ENCODE assay signal across 28 cellular contexts in the genomic region with DNA sequence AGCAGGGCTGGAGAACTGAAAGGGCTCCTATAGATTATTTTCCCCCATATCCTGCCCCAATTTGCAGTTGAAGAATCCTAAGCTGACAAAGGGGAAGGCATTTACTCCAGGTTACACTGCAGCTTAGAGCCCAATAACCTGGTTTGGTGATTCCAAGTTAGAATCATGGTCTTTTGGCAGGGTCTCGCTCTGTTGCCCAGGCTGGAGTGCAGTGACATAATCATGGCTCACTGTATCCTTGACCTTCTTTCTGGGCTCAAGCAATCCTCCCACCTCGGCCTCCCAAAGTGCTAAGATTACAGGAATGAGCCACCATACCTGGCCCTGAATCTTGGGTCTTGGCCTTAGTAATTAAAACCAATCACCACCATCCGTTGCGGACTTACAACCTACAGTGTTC. TPM values are rescaled to one million over a fixed set of nuclear protein-coding genes. Genes with fewer than 3 reads are reported as not detected.
A peak's percentile ranks its signal among the peaks of the same experiment; 100 is the strongest.
DNase-seq lines count a peak whose midpoint lies in the region; ATAC-seq, FAIRE-seq and TF ChIP-seq lines count a peak whose summit lies in the region.
"Had no signal": no experiment of that assay in that cellular context is flagged by ENCODE, and none has a peak within 500 bp of the region (broad histone marks: within the 10 kb centered on the region; RNA-seq: fewer than 3 reads in every experiment).

No MANE protein-coding gene starts in this region.

- no peaks in the 10 kb centered on the region for H4K20me1 ChIP-seq in HepG2 (ENCODE audit: insufficient read depth, low read length)

- peaks cover 38% of the 10 kb centered on the region for H3K27me3 Mint-ChIP-seq in activated CD4-positive, alpha-beta memory T cell treated with anti-CD3 and anti-CD28 coated beads for 36 hours
- H3K27me3 Mint-ChIP-seq in type B pancreatic cell: peaks cover 72% of the 10 kb centered on the region

- H3K4me1 Mint-ChIP-seq in activated CD4-positive, alpha-beta memory T cell treated with anti-CD3 and anti-CD28 coated beads for 36 hours (ENCODE audit: low read depth): peaks cover 72% of the 10 kb centered on the region
- H3K4me1 Mint-ChIP-seq in type B pancreatic cell (ENCODE audit: unreplicated experiment): peaks cover 5% of the 10 kb centered on the region

- TF ChIP-seq CTCF in HepG2 (CRISPR knock-in tag; IDR thresholded peaks at IDR 0.05) (no peak), right lobe of liver (IDR thresholded peaks at IDR 0.05) (no peak), type B pancreatic cell (conservative IDR thresholded peaks at IDR 0.05) (no peak)

- TF ChIP-seq EP300 in HepG2 (IDR thresholded peaks at IDR 0.05; ENCODE audit: low read depth in 2 of 2, low read length in 2 of 2) (no peak), HepG2 (CRISPR knock-in tag; IDR thresholded peaks at IDR 0.05; ENCODE audit: borderline replicate concordance) (no peak)

- TF ChIP-seq POLR2A in HepG2 (IDR thresholded peaks at IDR 0.05; ENCODE audit: insufficient read depth in 1 of 2, low read depth in 2 of 2, low read length in 2 of 2) (no peak), right lobe of liver (IDR thresholded peaks at IDR 0.05) (no peak)

- no peak overlapping the region for H2AFZ ChIP-seq in HepG2 (ENCODE audit: low read length)
- H2AFZ ChIP-seq: hepatocyte had no signal

- no peak overlapping the region for H3K4me3 Mint-ChIP-seq in activated CD4-positive, alpha-beta memory T cell treated with anti-CD3 and anti-CD28 coated beads for 36 hours
- H3K4me3 Mint-ChIP-seq in type B pancreatic cell: no peak overlapping the region

- no peak for ATAC-seq in HepG2
- ATAC-seq in right lobe of liver: no peak
- no peak for ATAC-seq in GM19328 (IDR thresholded peaks at IDR 0.05; ENCODE audit: unreplicated experiment)
- ATAC-seq: body of pancreas, sciatic nerve had no signal

- in situ Hi-C loops in HepG2 (cut with HindIII; ENCODE audit: extremely low pct_ligation_motif_present, low pct_unique_long_range_greater_than_20kb): no loop called here

- CTCF ChIA-PET in HepG2 (lab: Yijun Ruan, JAX; ENCODE audit: low intra/inter-chr PET ratio, low total read pairs): no interaction called here
- CTCF ChIA-PET in activated CD4-positive, alpha-beta memory T cell treated with anti-CD3 and anti-CD28 coated beads for 36 hours (lab: Charles Lee): interaction anchor here (5.6 kb wide), 1 partner anchor 20 kb away, joined by 26 read pairs; no protein-coding TSS in a partner anchor

- POLR2A ChIA-PET in HepG2 (lab: Yijun Ruan, JAX): no interaction called here
- POLR2A ChIA-PET in activated CD4-positive, alpha-beta memory T cell treated with anti-CD3 and anti-CD28 coated beads for 36 hours (lab: Charles Lee): no interaction called here

- BruUV-seq in HepG2 (replicated peaks; lab: Mats Ljungman, UMichigan): no TSS peak

- H3K27ac Mint-ChIP-seq in activated CD4-positive, alpha-beta memory T cell treated with anti-CD3 and anti-CD28 coated beads for 36 hours: peak overlapping the region; percentile 59
- H3K27ac Mint-ChIP-seq in type B pancreatic cell: no peak overlapping the region

- TF ChIP-seq RAD21 in HepG2 (CRISPR knock-in tag; IDR thresholded peaks at IDR 0.05): no peak

- intact Hi-C loops in HepG2 (cut with micrococcal nuclease; ENCODE audit: unreplicated experiment) (no loop called here), right lobe of liver (cut with DNase I) (no loop called here)
- intact Hi-C loops in activated CD4-positive, alpha-beta memory T cell treated with anti-CD3 and anti-CD28 coated beads for 36 hours (cut with micrococcal nuclease): no loop called here

- no peaks in the 10 kb centered on the region for H3K36me3 ChIP-seq in HepG2 (replicated peaks in 1 of 2; ENCODE audit: control insufficient read depth in 1 of 2, insufficient read depth in 2 of 2, low read length in 2 of 2)
- H3K36me3 ChIP-seq in right lobe of liver: no peaks in the 10 kb centered on the region
- H3K36me3 ChIP-seq: BE2C, left ventricle myocardium inferior, SJSA1, upper lobe of left lung had no signal

- peaks cover 6% of the 10 kb centered on the region; the same call in 1 of the 2 replicates for H3K4me1 ChIP-seq in HepG2 (ENCODE audit: insufficient read depth, low read length)
- no peaks in the 10 kb centered on the region for H3K4me1 ChIP-seq in right lobe of liver
- H3K4me1 ChIP-seq: BE2C, SJSA1 had no signal

- no peaks in the 10 kb centered on the region for H3K9me3 ChIP-seq in HepG2 (ENCODE audit: low read length)
- no peaks in the 10 kb centered on the region for H3K9me3 ChIP-seq in right lobe of liver
- H3K9me3 ChIP-seq: BE2C, body of pancreas, left ventricle myocardium inferior, upper lobe of left lung had no signal

- WGBS in HepG2 (ENCODE audit: low lambda C conversion rate): 30% methylated on average over 4 of the region's 4 CpGs
- WGBS in right lobe of liver (ENCODE audit: insufficient coverage, low coverage, low lambda C conversion rate, missing lambda C conversion rate): 69% methylated on average over 3 of the region's 4 CpGs

- H3K27ac ChIP-seq in HepG2 (ENCODE audit: extremely low read length, insufficient read depth, low read length) (no peak overlapping the region), right lobe of liver (no peak overlapping the region)
- H3K27ac ChIP-seq: body of pancreas, epithelial cell of prostate, hepatocyte, left ventricle myocardium inferior, SJSA1 had no signal

- H3K27me3 ChIP-seq in HepG2 (ENCODE audit: control insufficient read depth in 1 of 2, insufficient read depth in 2 of 2, low read length in 2 of 2) (peaks cover 31 to 89% of the 10 kb centered on the region in 2 experiments; a peak in 4 of 5 replicates), right lobe of liver (peaks cover 0 to 5% of the 10 kb centered on the region in 2 donors)

- no peak overlapping the region for H3K9ac ChIP-seq in HepG2 (ENCODE audit: insufficient read depth, low read depth, low read length)

- no peak for FAIRE-seq in HepG2 (lab: Jason Lieb, UNC)

- peaks cover 3% of the 10 kb centered on the region for H3K36me3 Mint-ChIP-seq in activated CD4-positive, alpha-beta memory T cell treated with anti-CD3 and anti-CD28 coated beads for 36 hours
- no peaks in the 10 kb centered on the region for H3K36me3 Mint-ChIP-seq in type B pancreatic cell

- H3K79me2 ChIP-seq in HepG2 (ENCODE audit: insufficient read depth, low read length): no peaks in the 10 kb centered on the region
- H3K79me2 ChIP-seq: hepatocyte had no signal

- no peak overlapping the region for H3K4me2 ChIP-seq in HepG2 (ENCODE audit: low read depth, low read length)
- H3K4me2 ChIP-seq: hepatocyte had no signal

- H3K9me3 Mint-ChIP-seq in activated CD4-positive, alpha-beta memory T cell treated with anti-CD3 and anti-CD28 coated beads for 36 hours: no peaks in the 10 kb centered on the region
- H3K9me3 Mint-ChIP-seq in type B pancreatic cell: no peaks in the 10 kb centered on the region

- DNase-seq in HepG2 (ENCODE audit: low spot score) (no peak), right lobe of liver (no peak), kidney tubule cell (ENCODE audit: low spot score) (peak; percentile 25), type B pancreatic cell (ENCODE audit: extremely low spot score, unreplicated experiment) (no peak), amniotic stem cell (lab: John Stamatoyannopoulos, UW) (no peak)
- DNase-seq in activated CD4-positive, alpha-beta memory T cell treated with anti-CD3 and anti-CD28 coated beads for 36 hours: no peak
- no peak for DNase-seq in NK-92 treated with Interleukin-12 subunit alpha and Interleukin-12 subunit beta, amount 100 ng/mL, for 24 hours (lab: John Stamatoyannopoulos, UW)
- DNase-seq: activated CD4-positive, alpha-beta T cell treated with anti-CD3 and anti-CD28 coated beads, Interleukin-2, amount 50 U/mL, for 1 hour; activated CD8-positive, alpha-beta memory T cell treated with anti-CD3 and anti-CD28 coated beads, Interleukin-2, amount 50 U/mL, for 4 hours; activated effector memory CD4-positive, alpha-beta T cell treated with Interleukin-2 at 50 U/mL for 16 hours; BE2C; body of pancreas; DMS79 treated with DMSO at 0.1 percent for 48 hours; Karpas-422; left ventricle myocardium inferior; NCI-H1694; NCI-H2171 treated with DMSO at 0.1 percent for 48 hours; NCI-H526; posterior cingulate gyrus; upper lobe of left lung had no signal

- H3K4me3 ChIP-seq in HepG2 (replicated peaks in 1 of 3; ENCODE audit: insufficient read depth in 1 of 3, low read depth in 2 of 3, low read length in 3 of 3) (no peak overlapping the region), right lobe of liver (no peak overlapping the region)
- H3K4me3 ChIP-seq: body of pancreas, hepatocyte, left ventricle myocardium inferior, SJSA1, upper lobe of left lung had no signal

RNA-seq across cellular contexts. Expression of gene MMP9, which starts 1.0 kb away (rescaled TPM):
- total RNA-seq in HepG2 (2016; rRNA removed; fragmentation: Illumina TruSeq; extraction: Trizol) (not detected in 2 replicates), right lobe of liver (1 to 10 TPM in 4 of 6 experiments, under 1 TPM in 2; 0.61 to 2.4 (median 1.3) TPM), type B pancreatic cell (ENCODE audit: low replicate concordance) (0.53 TPM in 1 of 2 replicates, not detected in the other)
- not detected in 2 replicates for total RNA-seq in HepG2 (2016; cell fraction: cytosol; rRNA removed; fragmentation: Illumina TruSeq; extraction: Trizol; ENCODE audit: low read depth)
- total RNA-seq in HepG2 (2016; cell fraction: insoluble cytoplasmic fraction; rRNA removed; fragmentation: Illumina TruSeq; extraction: Trizol): 0.06 TPM in 1 of 2 replicates, not detected in the other
- not detected in 2 replicates for total RNA-seq in HepG2 (2016; cell fraction: membrane; rRNA removed; fragmentation: Illumina TruSeq; extraction: Trizol)
- total RNA-seq in HepG2 (2016; cell fraction: nucleus; rRNA removed; fragmentation: Illumina TruSeq; extraction: Trizol): not detected in 2 replicates
- polyA plus RNA-seq in HepG2 (2011; rRNA removed): 0.03 TPM in 1 of 2 replicates, not detected in the other
- 0.04 TPM in 1 of 2 replicates, not detected in the other for polyA plus RNA-seq in HepG2 (2011; cell fraction: cytosol; rRNA removed)
- not detected in 2 replicates for polyA plus RNA-seq in HepG2 (2011; cell fraction: nucleus; rRNA removed)
- not detected in 2 replicates for polyA plus RNA-seq in HepG2 (2012)
- not detected in 2 replicates for polyA plus RNA-seq in HepG2 (2016; cell fraction: cytosol; fragmentation: Illumina TruSeq; extraction: Trizol; ENCODE audit: low read depth)
- polyA plus RNA-seq in HepG2 (2016; cell fraction: insoluble cytoplasmic fraction; fragmentation: Illumina TruSeq; extraction: Trizol; ENCODE audit: low read depth): not detected in 2 replicates
- polyA plus RNA-seq in HepG2 (2016; cell fraction: membrane; fragmentation: Illumina TruSeq; extraction: Trizol; ENCODE audit: low read depth): not detected in 2 replicates
- not detected in 2 replicates for polyA plus RNA-seq in HepG2 (2016; cell fraction: nucleus; fragmentation: Illumina TruSeq; extraction: Trizol; ENCODE audit: insufficient read depth, low read depth)
- polyA minus RNA-seq in HepG2 (2011; rRNA and poly(A)+ RNA removed; ENCODE audit: low replicate concordance): not detected in 2 replicates
- polyA minus RNA-seq in HepG2 (2011; cell fraction: cytosol; rRNA and poly(A)+ RNA removed): not detected in 2 replicates
- not detected in 2 replicates for polyA minus RNA-seq in HepG2 (2011; cell fraction: nucleus; rRNA and poly(A)+ RNA removed)
- under 1 TPM; 0.10 to 0.12 TPM for total RNA-seq in activated CD4-positive, alpha-beta memory T cell treated with anti-CD3 and anti-CD28 coated beads for 36 hours
- total RNA-seq: fibroblast of villous mesenchyme, H4, SJSA1 had no signal
- polyA plus RNA-seq: neural cell had no signal

RNA-seq across cellular contexts. Expression of gene SLC12A5, which starts 21.3 kb away (rescaled TPM):
- total RNA-seq in HepG2 (2016; rRNA removed; fragmentation: Illumina TruSeq; extraction: Trizol) (5.3 and 5.4 TPM in 2 replicates), right lobe of liver (under 1 TPM in 3 of 6 experiments, not detected in 3; 0.32 to 0.91 (median 0.64) TPM), type B pancreatic cell (ENCODE audit: low replicate concordance) (3.1 and 5.1 TPM in 2 replicates)
- total RNA-seq in HepG2 (2016; cell fraction: cytosol; rRNA removed; fragmentation: Illumina TruSeq; extraction: Trizol; ENCODE audit: low read depth): 2.8 and 4.0 TPM in 2 replicates
- 4.2 and 4.4 TPM in 2 replicates for total RNA-seq in HepG2 (2016; cell fraction: insoluble cytoplasmic fraction; rRNA removed; fragmentation: Illumina TruSeq; extraction: Trizol)
- 3.5 and 4.1 TPM in 2 replicates for total RNA-seq in HepG2 (2016; cell fraction: membrane; rRNA removed; fragmentation: Illumina TruSeq; extraction: Trizol)
- total RNA-seq in HepG2 (2016; cell fraction: nucleus; rRNA removed; fragmentation: Illumina TruSeq; extraction: Trizol): 3.0 and 3.9 TPM in 2 replicates
- polyA plus RNA-seq in HepG2 (2011; rRNA removed): 4.3 and 5.6 TPM in 2 replicates
- polyA plus RNA-seq in HepG2 (2011; cell fraction: cytosol; rRNA removed): 4.5 and 6.3 TPM in 2 replicates
- polyA plus RNA-seq in HepG2 (2011; cell fraction: nucleus; rRNA removed): 6.0 and 6.2 TPM in 2 replicates
- 12.9 and 15.9 TPM in 2 replicates for polyA plus RNA-seq in HepG2 (2012)
- 27.8 and 30.6 TPM in 2 replicates for polyA plus RNA-seq in HepG2 (2016; cell fraction: cytosol; fragmentation: Illumina TruSeq; extraction: Trizol; ENCODE audit: low read depth)
- 18.0 and 19.7 TPM in 2 replicates for polyA plus RNA-seq in HepG2 (2016; cell fraction: insoluble cytoplasmic fraction; fragmentation: Illumina TruSeq; extraction: Trizol; ENCODE audit: low read depth)
- polyA plus RNA-seq in HepG2 (2016; cell fraction: membrane; fragmentation: Illumina TruSeq; extraction: Trizol; ENCODE audit: low read depth): 33.5 and 42.8 TPM in 2 replicates
- 14.1 and 18.5 TPM in 2 replicates for polyA plus RNA-seq in HepG2 (2016; cell fraction: nucleus; fragmentation: Illumina TruSeq; extraction: Trizol; ENCODE audit: insufficient read depth, low read depth)
- polyA minus RNA-seq in HepG2 (2011; rRNA and poly(A)+ RNA removed; ENCODE audit: low replicate concordance): 2.3 and 2.5 TPM in 2 replicates
- 1.7 and 1.8 TPM in 2 replicates for polyA minus RNA-seq in HepG2 (2011; cell fraction: cytosol; rRNA and poly(A)+ RNA removed)
- 3.5 and 3.7 TPM in 2 replicates for polyA minus RNA-seq in HepG2 (2011; cell fraction: nucleus; rRNA and poly(A)+ RNA removed)
- total RNA-seq in activated CD4-positive, alpha-beta memory T cell treated with anti-CD3 and anti-CD28 coated beads for 36 hours: under 1 TPM in 1 of 2 experiments, not detected in 1; 0.97 TPM
- total RNA-seq: body of pancreas, left ventricle myocardium inferior, SJSA1 had no signal

RNA-seq across cellular contexts. Expression of gene ZNF335, which starts 35.7 kb away (rescaled TPM):
- total RNA-seq in HepG2 (2016; rRNA removed; fragmentation: Illumina TruSeq; extraction: Trizol) (6.0 and 13.7 TPM in 2 replicates), right lobe of liver (1 to 10 TPM; 6.5 to 9.3 (median 7.8) TPM), type B pancreatic cell (ENCODE audit: low replicate concordance) (19.9 and 23.6 TPM in 2 replicates)
- 4.5 and 4.7 TPM in 2 replicates for total RNA-seq in HepG2 (2016; cell fraction: cytosol; rRNA removed; fragmentation: Illumina TruSeq; extraction: Trizol; ENCODE audit: low read depth)
- 5.0 and 12.7 TPM in 2 replicates for total RNA-seq in HepG2 (2016; cell fraction: insoluble cytoplasmic fraction; rRNA removed; fragmentation: Illumina TruSeq; extraction: Trizol)
- total RNA-seq in HepG2 (2016; cell fraction: membrane; rRNA removed; fragmentation: Illumina TruSeq; extraction: Trizol): 6.7 and 7.0 TPM in 2 replicates
- 18.8 and 22.0 TPM in 2 replicates for total RNA-seq in HepG2 (2016; cell fraction: nucleus; rRNA removed; fragmentation: Illumina TruSeq; extraction: Trizol)
- polyA plus RNA-seq in HepG2 (2011; rRNA removed): 9.7 and 12.3 TPM in 2 replicates
- polyA plus RNA-seq in HepG2 (2011; cell fraction: cytosol; rRNA removed): 3.3 and 4.6 TPM in 2 replicates
- 62.4 and 81.3 TPM in 2 replicates for polyA plus RNA-seq in HepG2 (2011; cell fraction: nucleus; rRNA removed)
- polyA plus RNA-seq in HepG2 (2012): 5.7 and 8.0 TPM in 2 replicates
- 1.5 TPM in 2 replicates for polyA plus RNA-seq in HepG2 (2016; cell fraction: cytosol; fragmentation: Illumina TruSeq; extraction: Trizol; ENCODE audit: low read depth)
- 5.1 and 7.0 TPM in 2 replicates for polyA plus RNA-seq in HepG2 (2016; cell fraction: insoluble cytoplasmic fraction; fragmentation: Illumina TruSeq; extraction: Trizol; ENCODE audit: low read depth)
- polyA plus RNA-seq in HepG2 (2016; cell fraction: membrane; fragmentation: Illumina TruSeq; extraction: Trizol; ENCODE audit: low read depth): 2.9 and 3.1 TPM in 2 replicates
- polyA plus RNA-seq in HepG2 (2016; cell fraction: nucleus; fragmentation: Illumina TruSeq; extraction: Trizol; ENCODE audit: insufficient read depth, low read depth): 40.5 and 45.7 TPM in 2 replicates
- polyA minus RNA-seq in HepG2 (2011; rRNA and poly(A)+ RNA removed; ENCODE audit: low replicate concordance): 32.3 and 35.8 TPM in 2 replicates
- 3.4 and 4.0 TPM in 2 replicates for polyA minus RNA-seq in HepG2 (2011; cell fraction: cytosol; rRNA and poly(A)+ RNA removed)
- 42.4 and 45.0 TPM in 2 replicates for polyA minus RNA-seq in HepG2 (2011; cell fraction: nucleus; rRNA and poly(A)+ RNA removed)
- total RNA-seq in activated CD4-positive, alpha-beta memory T cell treated with anti-CD3 and anti-CD28 coated beads for 36 hours: 10 to 100 TPM; 24.1 to 26.0 TPM
